39 cellular contexts compared by ENCODE assay signal in the genomic region with DNA sequence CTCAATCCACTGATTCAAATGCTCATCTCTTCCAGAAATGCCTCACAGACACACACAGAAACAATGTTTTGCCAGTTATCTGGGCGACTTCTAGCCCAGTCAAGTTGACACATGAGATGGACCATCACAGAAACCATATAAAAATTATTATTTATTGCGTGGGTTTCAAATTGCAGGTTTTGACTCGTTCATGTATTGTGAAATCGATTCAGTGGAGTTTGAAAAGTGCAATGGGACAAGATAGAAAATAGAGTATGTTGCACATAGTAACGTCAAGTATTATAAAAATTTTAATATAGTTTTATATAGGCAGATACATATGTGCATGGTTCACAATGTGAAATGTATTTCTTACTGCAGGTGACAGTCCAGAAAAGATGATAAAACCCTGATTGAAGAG.
"Had no signal": no experiment of that assay in that cellular context is flagged by ENCODE, and none has a peak within 500 bp of the region (broad histone marks: within the 10 kb centered on the region; RNA-seq: fewer than 3 reads in every experiment).

No MANE protein-coding gene starts in this region.

- H3K9me3 ChIP-seq: adrenal gland, ascending aorta, body of pancreas, breast epithelium had no signal

- H3K4me3 ChIP-seq: adrenal gland, ascending aorta, body of pancreas, breast epithelium, cardiac muscle cell had no signal

- H3K9me3 Mint-ChIP-seq: activated naive CD4-positive, alpha-beta T cell treated with anti-CD3 and anti-CD28 coated beads for 36 hours; activated naive CD4-positive, alpha-beta T cell treated with anti-CD3 and anti-CD28 coated beads, Interleukin-2, amount 10 ng/mL, durations not matched to agents 7 days and 5 days; activated naive CD4-positive, alpha-beta T cell treated with anti-CD3 and anti-CD28 coated beads, Interleukin-2, amount 50 U/mL, for 24 hours; activated naive CD4-positive, alpha-beta T cell treated with anti-CD3 and anti-CD28 coated beads, Interleukin-2, amount 50 U/mL, for 72 hours; activated naive CD8-positive, alpha-beta T cell treated with anti-CD3 and anti-CD28 coated beads for 36 hours; activated naive CD8-positive, alpha-beta T cell treated with anti-CD3 and anti-CD28 coated beads, Interleukin-2, amount 10 ng/mL, durations not matched to agents 7 days and 5 days; activated naive CD8-positive, alpha-beta T cell treated with anti-CD3 and anti-CD28 coated beads, Interleukin-2, amount 50 U/mL, for 24 hours; activated T-cell treated with anti-CD3 and anti-CD28 coated beads, Interleukin-2, amount 50 U/mL, for 24 hours; activated T-cell treated with anti-CD3 and anti-CD28 coated beads, Interleukin-2, amount 50 U/mL, for 4 hours; activated T-cell treated with anti-CD3 and anti-CD28 coated beads, Interleukin-2, amount 50 U/mL, for 72 hours; activated T-helper 1 cell treated with anti-CD3 and anti-CD28 coated beads, Interleukin-12 subunit alpha, Interleukin-12 subunit beta, Interleukin-2, Interleukin-4 antibody, amounts not matched to agents 30 ng/mL and 10 ng/mL and 1 ng/mL, durations not matched to agents 14 hours and 24 hours and 36 hours; activated T-helper 17 cell treated with anti-CD3 and anti-CD28 coated beads, Interleukin-2, amount 50 U/mL, for 72 hours; activated T-helper 2 cell treated with anti-CD3 and anti-CD28 coated beads, Interferon-gamma antibody, Interleukin-2, Interleukin-4, amounts not matched to agents 10 μg/mL and 5 μg/mL and 100 μg/mL, durations not matched to agents 14 hours and 24 hours and 36 hours; central memory CD8-positive, alpha-beta T cell had no signal

- DNase-seq: activated effector memory CD4-positive, alpha-beta T cell treated with anti-CD3 and anti-CD28 coated beads, Interleukin-2, amount 50 U/mL, for 16 hours; activated effector memory CD4-positive, alpha-beta T cell treated with Interleukin-2 at 50 U/mL for 16 hours; activated gamma-delta T cell; activated gamma-delta T cell treated with Interleukin-2 at 50 U/mL for 16 hours; activated naive CD4-positive, alpha-beta T cell; activated naive CD4-positive, alpha-beta T cell treated with anti-CD3 and anti-CD28 coated beads for 36 hours; activated naive CD4-positive, alpha-beta T cell treated with anti-CD3 and anti-CD28 coated beads, Interleukin-2, amount 10 ng/mL, durations not matched to agents 7 days and 5 days; activated naive CD4-positive, alpha-beta T cell treated with anti-CD3 and anti-CD28 coated beads, Interleukin-2, amount 50 U/mL, for 16 hours; activated naive CD4-positive, alpha-beta T cell treated with Interleukin-2 at 50 U/mL for 16 hours; activated naive CD8-positive, alpha-beta T cell treated with anti-CD3 and anti-CD28 coated beads for 36 hours; activated naive CD8-positive, alpha-beta T cell treated with anti-CD3 and anti-CD28 coated beads, Interleukin-2, amount 10 ng/mL, durations not matched to agents 7 days and 5 days; activated naive CD8-positive, alpha-beta T cell treated with anti-CD3 and anti-CD28 coated beads, Interleukin-2, amount 50 U/mL, for 24 hours; activated T-cell treated with anti-CD3 and anti-CD28 coated beads, Interleukin-2, amount 50 U/mL, for 24 hours; activated T-cell treated with anti-CD3 and anti-CD28 coated beads, Interleukin-2, amount 50 U/mL, for 4 hours; activated T-cell treated with anti-CD3 and anti-CD28 coated beads, Interleukin-2, amount 50 U/mL, for 48 hours; activated T-cell treated with anti-CD3 and anti-CD28 coated beads, Interleukin-2, amount 50 U/mL, for 72 hours; adrenal gland; amniotic stem cell; amygdala; anterior cingulate cortex; aorta; body of pancreas; brain microvascular endothelial cell; caudate nucleus; central memory CD4-positive, alpha-beta T cell; cerebellar nuclear complex had no signal

- H3K4me3 Mint-ChIP-seq: activated naive CD4-positive, alpha-beta T cell treated with anti-CD3 and anti-CD28 coated beads for 36 hours; activated naive CD4-positive, alpha-beta T cell treated with anti-CD3 and anti-CD28 coated beads, Interleukin-2, amount 10 ng/mL, durations not matched to agents 7 days and 5 days; activated naive CD4-positive, alpha-beta T cell treated with anti-CD3 and anti-CD28 coated beads, Interleukin-2, amount 50 U/mL, for 24 hours; activated naive CD8-positive, alpha-beta T cell; activated naive CD8-positive, alpha-beta T cell treated with anti-CD3 and anti-CD28 coated beads for 36 hours; activated naive CD8-positive, alpha-beta T cell treated with anti-CD3 and anti-CD28 coated beads, Interleukin-2, amount 10 ng/mL, durations not matched to agents 7 days and 5 days; activated naive CD8-positive, alpha-beta T cell treated with anti-CD3 and anti-CD28 coated beads, Interleukin-2, amount 50 U/mL, for 24 hours; activated T-cell treated with anti-CD3 and anti-CD28 coated beads, Interleukin-2, amount 50 U/mL, for 24 hours; activated T-cell treated with anti-CD3 and anti-CD28 coated beads, Interleukin-2, amount 50 U/mL, for 4 hours; activated T-cell treated with anti-CD3 and anti-CD28 coated beads, Interleukin-2, amount 50 U/mL, for 72 hours; activated T-helper 1 cell treated with anti-CD3 and anti-CD28 coated beads, Interleukin-12 subunit alpha, Interleukin-12 subunit beta, Interleukin-2, Interleukin-4 antibody, amounts not matched to agents 30 ng/mL and 10 ng/mL and 1 ng/mL, durations not matched to agents 14 hours and 24 hours and 36 hours; activated T-helper 17 cell treated with anti-CD3 and anti-CD28 coated beads, Interleukin-2, amount 50 U/mL, for 72 hours; brain; central memory CD8-positive, alpha-beta T cell had no signal

- H3K27ac ChIP-seq: adrenal gland, ascending aorta, body of pancreas, brain microvascular endothelial cell, breast epithelium, cardiac muscle cell had no signal

- ATAC-seq: activated naive CD4-positive, alpha-beta T cell treated with anti-CD3 and anti-CD28 coated beads, Interleukin-2, amount 50 U/mL, for 72 hours; activated naive CD8-positive, alpha-beta T cell treated with anti-CD3 and anti-CD28 coated beads, Interleukin-2, amount 50 U/mL, for 24 hours; activated T-cell treated with anti-CD3 and anti-CD28 coated beads, Interleukin-2, amount 50 U/mL, for 4 hours; activated T-cell treated with anti-CD3 and anti-CD28 coated beads, Interleukin-2, amount 50 U/mL, for 72 hours; activated T-helper 17 cell treated with anti-CD3 and anti-CD28 coated beads, Interleukin-2, amount 50 U/mL, for 72 hours; body of pancreas had no signal

- H3K36me3 Mint-ChIP-seq: activated naive CD4-positive, alpha-beta T cell treated with anti-CD3 and anti-CD28 coated beads, Interleukin-2, amount 10 ng/mL, durations not matched to agents 7 days and 5 days; activated naive CD4-positive, alpha-beta T cell treated with anti-CD3 and anti-CD28 coated beads, Interleukin-2, amount 50 U/mL, for 24 hours; activated naive CD4-positive, alpha-beta T cell treated with anti-CD3 and anti-CD28 coated beads, Interleukin-2, amount 50 U/mL, for 72 hours; activated naive CD8-positive, alpha-beta T cell; activated naive CD8-positive, alpha-beta T cell treated with anti-CD3 and anti-CD28 coated beads for 36 hours; activated naive CD8-positive, alpha-beta T cell treated with anti-CD3 and anti-CD28 coated beads, Interleukin-2, amount 10 ng/mL, durations not matched to agents 7 days and 5 days; brain had no signal

- H3K36me3 ChIP-seq: adrenal gland, ascending aorta, brain microvascular endothelial cell, breast epithelium, cardiac muscle cell had no signal

- H3K4me1 Mint-ChIP-seq: activated naive CD4-positive, alpha-beta T cell treated with anti-CD3 and anti-CD28 coated beads, Interleukin-2, amount 50 U/mL, for 24 hours; activated naive CD8-positive, alpha-beta T cell treated with anti-CD3 and anti-CD28 coated beads for 36 hours; activated T-helper 17 cell treated with anti-CD3 and anti-CD28 coated beads, Interleukin-2, amount 50 U/mL, for 72 hours; central memory CD8-positive, alpha-beta T cell had no signal

- H3K4me1 ChIP-seq: adrenal gland, ascending aorta, breast epithelium had no signal

- H3K27me3 ChIP-seq: adrenal gland, ascending aorta, body of pancreas, breast epithelium had no signal

- FAIRE-seq: astrocyte, bronchial epithelial cell had no signal

- H3K27ac Mint-ChIP-seq: activated naive CD4-positive, alpha-beta T cell treated with anti-CD3 and anti-CD28 coated beads for 36 hours; activated naive CD4-positive, alpha-beta T cell treated with anti-CD3 and anti-CD28 coated beads, Interleukin-2, amount 10 ng/mL, durations not matched to agents 7 days and 5 days; activated naive CD4-positive, alpha-beta T cell treated with anti-CD3 and anti-CD28 coated beads, Interleukin-2, amount 50 U/mL, for 24 hours; activated naive CD4-positive, alpha-beta T cell treated with anti-CD3 and anti-CD28 coated beads, Interleukin-2, amount 50 U/mL, for 72 hours; activated naive CD8-positive, alpha-beta T cell; activated naive CD8-positive, alpha-beta T cell treated with anti-CD3 and anti-CD28 coated beads for 36 hours; activated naive CD8-positive, alpha-beta T cell treated with anti-CD3 and anti-CD28 coated beads, Interleukin-2, amount 10 ng/mL, durations not matched to agents 7 days and 5 days; activated naive CD8-positive, alpha-beta T cell treated with anti-CD3 and anti-CD28 coated beads, Interleukin-2, amount 50 U/mL, for 24 hours; activated T-cell treated with anti-CD3 and anti-CD28 coated beads, Interleukin-2, amount 50 U/mL, for 24 hours; activated T-cell treated with anti-CD3 and anti-CD28 coated beads, Interleukin-2, amount 50 U/mL, for 72 hours; activated T-helper 1 cell treated with anti-CD3 and anti-CD28 coated beads, Interleukin-12 subunit alpha, Interleukin-12 subunit beta, Interleukin-2, Interleukin-4 antibody, amounts not matched to agents 30 ng/mL and 10 ng/mL and 1 ng/mL, durations not matched to agents 14 hours and 24 hours and 36 hours; activated T-helper 17 cell treated with anti-CD3 and anti-CD28 coated beads, Interleukin-2, amount 50 U/mL, for 72 hours; activated T-helper 2 cell treated with anti-CD3 and anti-CD28 coated beads, Interferon-gamma antibody, Interleukin-2, Interleukin-4, amounts not matched to agents 10 μg/mL and 5 μg/mL and 100 μg/mL, durations not matched to agents 14 hours and 24 hours and 36 hours; brain had no signal
